8 cellular contexts compared by ENCODE assay signal in genomic region chr18:62784338-62784965, GRCh38.
DNase-seq lines count a peak whose midpoint lies in the region; ATAC-seq and TF ChIP-seq lines count a peak whose summit lies in the region.

No MANE protein-coding gene starts in this region.

- H3K27ac Mint-ChIP-seq in activated CD8-positive, alpha-beta T cell treated with anti-CD3 and anti-CD28 coated beads, Interleukin-2, amount 10 ng/mL, durations not matched to agents 7 days and 5 days, result no peak overlapping the region
- peak overlapping the region; percentile 36 for H3K27ac Mint-ChIP-seq in nephron progenitor cell

- no peaks in the 10 kb centered on the region for H3K9me3 Mint-ChIP-seq in activated CD8-positive, alpha-beta T cell treated with anti-CD3 and anti-CD28 coated beads, Interleukin-2, amount 10 ng/mL, durations not matched to agents 7 days and 5 days (ENCODE audit: insufficient read depth)
- no peaks in the 10 kb centered on the region for H3K9me3 Mint-ChIP-seq in nephron progenitor cell

- no peak for TF ChIP-seq CTCF in nephron progenitor cell (IDR thresholded peaks at IDR 0.05)

- no peak for DNase-seq in activated CD8-positive, alpha-beta T cell treated with anti-CD3 and anti-CD28 coated beads, Interleukin-2, amount 10 ng/mL, durations not matched to agents 7 days and 5 days
- DNase-seq in nephron progenitor cell, result no peak
- DNase-seq in NCI-H1694 (lab: John Stamatoyannopoulos, UW), result no peak
- no peak for DNase-seq in Ammon's horn (ENCODE audit: low spot score)
- DNase-seq in activated naive CD4-positive, alpha-beta T cell treated with anti-CD3 and anti-CD28 coated beads, Interleukin-2, amount 50 U/mL, for 16 hours, result no peak

- peak; percentile 77 for ATAC-seq in GM18502 (IDR thresholded peaks at IDR 0.05; ENCODE audit: poor library complexity, unreplicated experiment)
- peak; percentile 82 for ATAC-seq in HG02885 (IDR thresholded peaks at IDR 0.05; ENCODE audit: poor library complexity, unreplicated experiment)
- peak; percentile 68 for ATAC-seq in activated CD8-positive, alpha-beta T cell treated with anti-CD3 and anti-CD28 coated beads, Interleukin-2, amount 10 ng/mL, durations not matched to agents 7 days and 5 days
- ATAC-seq in GM21825 (IDR thresholded peaks at IDR 0.05; ENCODE audit: unreplicated experiment), result no peak

- no peaks in the 10 kb centered on the region for H3K27me3 Mint-ChIP-seq in activated CD8-positive, alpha-beta T cell treated with anti-CD3 and anti-CD28 coated beads, Interleukin-2, amount 10 ng/mL, durations not matched to agents 7 days and 5 days (ENCODE audit: low read depth)
- H3K27me3 Mint-ChIP-seq in nephron progenitor cell (ENCODE audit: low read depth, poor library complexity), result peaks cover 2% of the 10 kb centered on the region

- peaks cover 36% of the 10 kb centered on the region for H3K4me1 Mint-ChIP-seq in activated CD8-positive, alpha-beta T cell treated with anti-CD3 and anti-CD28 coated beads, Interleukin-2, amount 10 ng/mL, durations not matched to agents 7 days and 5 days (ENCODE audit: low read depth)
- peaks cover 66% of the 10 kb centered on the region for H3K4me1 Mint-ChIP-seq in nephron progenitor cell

- POLR2A ChIA-PET in activated CD8-positive, alpha-beta T cell treated with anti-CD3 and anti-CD28 coated beads, Interleukin-2, amount 10 ng/mL, durations not matched to agents 7 days and 5 days (lab: Charles Lee), result interaction anchor here (1.2 kb wide), 1 partner anchor 69 kb away, joined by 3 read pairs; the partner anchor contains the start of gene PHLPP1

- no peaks in the 10 kb centered on the region for H3K36me3 Mint-ChIP-seq in activated CD8-positive, alpha-beta T cell treated with anti-CD3 and anti-CD28 coated beads, Interleukin-2, amount 10 ng/mL, durations not matched to agents 7 days and 5 days (ENCODE audit: low read depth)
- H3K36me3 Mint-ChIP-seq in nephron progenitor cell (ENCODE audit: low read depth), result no peaks in the 10 kb centered on the region

- H3K4me3 Mint-ChIP-seq in activated CD8-positive, alpha-beta T cell treated with anti-CD3 and anti-CD28 coated beads, Interleukin-2, amount 10 ng/mL, durations not matched to agents 7 days and 5 days, result peak overlapping the region; percentile 2
- H3K4me3 Mint-ChIP-seq in nephron progenitor cell, result no peak overlapping the region

- CTCF ChIA-PET in activated CD8-positive, alpha-beta T cell treated with anti-CD3 and anti-CD28 coated beads, Interleukin-2, amount 10 ng/mL, durations not matched to agents 7 days and 5 days (lab: Charles Lee), result interaction anchor here (1.1 to 1.3 kb wide), 2 partner anchors 13 to 69 kb away, joined by 3 read pairs; partner anchors contain the start of gene PHLPP1
